ENCODE assay signal across 13 cellular contexts in the genomic region with DNA sequence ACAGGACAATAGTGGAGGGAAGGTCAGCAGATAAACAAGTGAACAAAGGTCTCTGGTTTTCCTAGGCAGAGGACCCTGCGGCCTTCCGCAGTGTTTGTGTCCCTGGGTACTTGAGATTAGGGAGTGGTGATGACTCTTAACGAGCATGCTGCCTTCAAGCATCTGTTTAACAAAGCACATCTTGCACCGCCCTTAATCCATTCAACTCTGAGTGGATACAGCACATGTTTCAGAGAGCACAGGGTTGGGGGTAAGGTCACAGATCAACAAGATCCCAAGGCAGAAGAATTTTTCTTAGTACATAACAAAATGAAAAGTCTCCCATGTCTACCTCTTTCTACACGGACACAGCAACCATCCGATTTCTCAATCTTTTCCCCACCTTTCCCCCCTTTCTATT. TPM values are rescaled to one million over a fixed set of nuclear protein-coding genes. Genes with fewer than 3 reads are reported as not detected.
"Had no signal": no experiment of that assay in that cellular context is flagged by ENCODE, and none has a peak within 500 bp of the region (broad histone marks: within the 10 kb centered on the region; RNA-seq: fewer than 3 reads in every experiment).

No MANE protein-coding gene starts in this region.

RNA-seq across cellular contexts. Expression of gene CLDN3, which starts 26.6 kb away (rescaled TPM):
- total RNA-seq: activated B cell treated with CpG ODN at 0.5 μM for 24 hours; activated CD4-positive, alpha-beta memory T cell treated with anti-CD3 and anti-CD28 coated beads for 36 hours; activated CD4-positive, alpha-beta memory T cell treated with anti-CD3 and anti-CD28 coated beads, Interleukin-2, amount 10 ng/mL, durations not matched to agents 7 days and 5 days; activated CD4-positive, alpha-beta T cell treated with anti-CD3 and anti-CD28 coated beads for 36 hours; activated CD4-positive, alpha-beta T cell treated with anti-CD3 and anti-CD28 coated beads, Interleukin-2, amount 10 ng/mL, durations not matched to agents 24 days and 14 days; activated CD4-positive, alpha-beta T cell treated with anti-CD3 and anti-CD28 coated beads, Interleukin-2, amount 10 ng/mL, durations not matched to agents 7 days and 5 days; activated CD8-positive, alpha-beta memory T cell treated with anti-CD3 and anti-CD28 coated beads for 36 hours; activated CD8-positive, alpha-beta memory T cell treated with anti-CD3 and anti-CD28 coated beads, Interleukin-2, amount 10 ng/mL, durations not matched to agents 7 days and 5 days; activated CD8-positive, alpha-beta T cell treated with anti-CD3 and anti-CD28 coated beads for 36 hours; activated CD8-positive, alpha-beta T cell treated with anti-CD3 and anti-CD28 coated beads, Interleukin-2, amount 10 ng/mL, durations not matched to agents 7 days and 5 days; T-helper 1 cell treated with Interleukin-12 subunit alpha and Interleukin-12 subunit beta and Interleukin-4 antibody, amounts not matched to agents 30 ng/mL and 1 ng/mL, for 36 hours; T-helper 17 cell; T-helper 2 cell treated with Interferon-gamma antibody and Interleukin-4, amounts not matched to agents 100 ng/mL and 5 ng/mL, for 36 hours had no signal

RNA-seq across cellular contexts. Expression of gene CLDN4, which starts 34.1 kb away (rescaled TPM):
- total RNA-seq: activated B cell treated with CpG ODN at 0.5 μM for 24 hours; activated CD4-positive, alpha-beta T cell treated with anti-CD3 and anti-CD28 coated beads, Interleukin-2, amount 10 ng/mL, durations not matched to agents 24 days and 14 days; activated CD8-positive, alpha-beta memory T cell treated with anti-CD3 and anti-CD28 coated beads for 36 hours; T-helper 1 cell treated with Interleukin-12 subunit alpha and Interleukin-12 subunit beta and Interleukin-4 antibody, amounts not matched to agents 30 ng/mL and 1 ng/mL, for 36 hours; T-helper 2 cell treated with Interferon-gamma antibody and Interleukin-4, amounts not matched to agents 100 ng/mL and 5 ng/mL, for 36 hours had no signal

RNA-seq across cellular contexts. Expression of gene METTL27, which starts 45.7 kb away (rescaled TPM):
- total RNA-seq: activated CD8-positive, alpha-beta T cell treated with anti-CD3 and anti-CD28 coated beads for 36 hours; activated CD8-positive, alpha-beta T cell treated with anti-CD3 and anti-CD28 coated beads, Interleukin-2, amount 10 ng/mL, durations not matched to agents 7 days and 5 days had no signal
